7 cellular contexts compared by ENCODE assay signal in genomic region chr5:150992705-150993104, GRCh38.
"Had no signal": no experiment of that assay in that cellular context is flagged by ENCODE, and none has a peak within 500 bp of the region (broad histone marks: within the 10 kb centered on the region; RNA-seq: fewer than 3 reads in every experiment).

No MANE protein-coding gene starts in this region.

- H3K4me3 ChIP-seq: GM12878 had no signal

- DNase-seq: GDM1, GF-D8 had no signal

- FAIRE-seq: G401.6, GM12878, GM12891, GM18507, GM19239 had no signal
